8 cellular contexts compared by ENCODE assay signal in genomic region chrX:46912098-46912672, GRCh38. TPM values are rescaled to one million over a fixed set of nuclear protein-coding genes. Genes with fewer than 3 reads are reported as not detected.
DNase-seq lines count a peak whose midpoint lies in the region; ATAC-seq and TF ChIP-seq lines count a peak whose summit lies in the region.

JADE3 (plus strand) TSS chrX:46912421; CDS start chrX:46984895, 72,474 bp downstream.

- no CpG with 5 or more reads among the region's 71 CpGs for WGBS in mesodermal cell (ENCODE audit: insufficient coverage in 2 of 2), 2 experiments

- H3K4me3 Mint-ChIP-seq in activated CD4-positive, alpha-beta T cell treated with anti-CD3 and anti-CD28 coated beads, Interleukin-2, amount 10 ng/mL, durations not matched to agents 7 days and 5 days, result peak within 1 kb of the TSS; percentile 63

- H3K27ac ChIP-seq in mesodermal cell (ENCODE audit: low read depth, low read length, severe bottlenecking), result peak within 1 kb of the TSS; percentile 16

- CTCF ChIA-PET in activated CD4-positive, alpha-beta T cell treated with anti-CD3 and anti-CD28 coated beads, Interleukin-2, amount 10 ng/mL, durations not matched to agents 7 days and 5 days (lab: Charles Lee), result interaction anchor here (2.1 kb wide), 1 partner anchor 9 kb away, joined by 7 read pairs; no protein-coding TSS in a partner anchor

- H3K36me3 ChIP-seq in mesodermal cell (ENCODE audit: control insufficient read depth, insufficient read depth, low read length), result no peaks in the 10 kb centered on the region

- peak; percentile 75 for DNase-seq in ELR (ENCODE audit: low read depth)
- DNase-seq in NCI-H446 treated with DMSO at 0.1 percent for 48 hours (lab: John Stamatoyannopoulos, UW), result peak; percentile 29
- peak; percentile 25 for DNase-seq in activated CD4-positive, alpha-beta T cell treated with anti-CD3 and anti-CD28 coated beads, Interleukin-2, amount 10 ng/mL, durations not matched to agents 7 days and 5 days
- DNase-seq in epithelial cell of esophagus (ENCODE audit: low read depth), result peak; percentile 83
- DNase-seq in stromal cell of bone marrow (ENCODE audit: low read depth), result peak; percentile 41

- H3K4me1 ChIP-seq in mesodermal cell (ENCODE audit: control insufficient read depth, insufficient read depth, low read length, poor library complexity, severe bottlenecking), result peaks cover 4% of the 10 kb centered on the region

- POLR2A ChIA-PET in activated CD4-positive, alpha-beta T cell treated with anti-CD3 and anti-CD28 coated beads, Interleukin-2, amount 10 ng/mL, durations not matched to agents 7 days and 5 days (lab: Charles Lee), result no interaction called here

- TF ChIP-seq CTCF in epithelial cell of esophagus (IDR thresholded peaks at IDR 0.05; ENCODE audit: insufficient read depth, low read depth, low read length, missing control alignments), result no peak

- peaks cover 2% of the 10 kb centered on the region for H3K36me3 Mint-ChIP-seq in activated CD4-positive, alpha-beta T cell treated with anti-CD3 and anti-CD28 coated beads, Interleukin-2, amount 10 ng/mL, durations not matched to agents 7 days and 5 days (ENCODE audit: low read depth)

- H3K27ac Mint-ChIP-seq in activated CD4-positive, alpha-beta T cell treated with anti-CD3 and anti-CD28 coated beads, Interleukin-2, amount 10 ng/mL, durations not matched to agents 7 days and 5 days, result no peak within 1 kb of the TSS

- H3K4me1 Mint-ChIP-seq in activated CD4-positive, alpha-beta T cell treated with anti-CD3 and anti-CD28 coated beads, Interleukin-2, amount 10 ng/mL, durations not matched to agents 7 days and 5 days, result peaks cover 8% of the 10 kb centered on the region

- H3K4me3 ChIP-seq in epithelial cell of esophagus (ENCODE audit: low read length) (peak within 1 kb of the TSS; percentile 59), mesodermal cell (ENCODE audit: extremely low read depth, insufficient read depth, low read length, poor library complexity, severe bottlenecking) (peak within 1 kb of the TSS; percentile 59)

- ATAC-seq in HG03066 (IDR thresholded peaks at IDR 0.05; ENCODE audit: low read depth, unreplicated experiment) (peak; percentile 51), HG03571 (IDR thresholded peaks at IDR 0.05; ENCODE audit: unreplicated experiment) (no peak)

- H3K9me3 ChIP-seq in mesodermal cell (ENCODE audit: control insufficient read depth, low read length), result no peaks in the 10 kb centered on the region

- H3K9me3 Mint-ChIP-seq in activated CD4-positive, alpha-beta T cell treated with anti-CD3 and anti-CD28 coated beads, Interleukin-2, amount 10 ng/mL, durations not matched to agents 7 days and 5 days, result no peaks in the 10 kb centered on the region

- H3K27me3 Mint-ChIP-seq in activated CD4-positive, alpha-beta T cell treated with anti-CD3 and anti-CD28 coated beads, Interleukin-2, amount 10 ng/mL, durations not matched to agents 7 days and 5 days, result peaks cover 61% of the 10 kb centered on the region

RNA-seq across cellular contexts. Expression of gene JADE3, which starts in this region (rescaled TPM):
- under 1 TPM; 0.64 to 0.96 TPM for total RNA-seq in activated CD4-positive, alpha-beta T cell treated with anti-CD3 and anti-CD28 coated beads, Interleukin-2, amount 10 ng/mL, durations not matched to agents 7 days and 5 days
- polyA plus RNA-seq in mesodermal cell (2013, experiment 1 of 2), result 13.5 TPM
- polyA plus RNA-seq in mesodermal cell (2013, experiment 2 of 2), result 15.2 TPM

Comparison
In these comparisons a context has a peak if more than half of its experiments do, and no peak if none do; other contexts are left out.
1. Peak in DNase-seq in activated CD4-positive, alpha-beta T cell treated with anti-CD3 and anti-CD28 coated beads, Interleukin-2, amount 10 ng/mL, durations not matched to agents 7 days and 5 days; RNA of the gene not detected or under 1 TPM.
2. DNase-seq: peak in every context shown above with its lines; median percentile 83 in epithelial cell of esophagus; 75 in ELR; 41 in stromal cell of bone marrow; 29 in NCI-H446 treated with DMSO at 0.1 percent for 48 hours; 25 in activated CD4-positive, alpha-beta T cell treated with anti-CD3 and anti-CD28 coated beads, Interleukin-2, amount 10 ng/mL, durations not matched to agents 7 days and 5 days.